Comparison of ENCODE assay signal across 8 cellular contexts in the genomic region with DNA sequence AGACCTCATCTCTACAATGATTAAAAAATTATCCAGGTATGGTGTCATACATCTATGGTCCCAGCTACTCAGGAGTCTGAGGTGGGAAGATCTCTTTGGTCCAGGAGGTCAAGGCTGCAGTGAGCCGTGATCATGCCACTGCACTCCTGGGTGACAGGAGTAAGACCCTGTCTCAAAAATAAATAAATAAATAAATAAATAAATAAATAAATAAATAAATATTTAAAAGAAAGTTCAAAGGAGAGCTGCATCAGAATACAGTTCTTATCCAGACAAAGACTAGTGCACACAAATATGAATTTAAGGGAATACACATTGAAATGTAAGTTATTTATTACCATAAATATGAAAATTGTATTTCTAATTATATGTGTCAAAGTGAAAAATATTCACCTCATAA.
"Had no signal": no experiment of that assay in that cellular context is flagged by ENCODE, and none has a peak within 500 bp of the region (broad histone marks: within the 10 kb centered on the region; RNA-seq: fewer than 3 reads in every experiment).

No MANE protein-coding gene starts in this region.

- H3K9ac ChIP-seq: KMS-11 had no signal

- H3K4me2 ChIP-seq: KMS-11 had no signal

- ATAC-seq: HepG2, K562 had no signal

- H3K4me3 ChIP-seq: K562 had no signal

- FAIRE-seq: HepG2, HTR-8/SVneo, K562 had no signal

- DNase-seq: IMR-90, KBM-7, KG1 had no signal

- H3K27ac ChIP-seq: HL-60, KMS-11 had no signal
